ENCODE assay signal across 8 cellular contexts in the genomic region with DNA sequence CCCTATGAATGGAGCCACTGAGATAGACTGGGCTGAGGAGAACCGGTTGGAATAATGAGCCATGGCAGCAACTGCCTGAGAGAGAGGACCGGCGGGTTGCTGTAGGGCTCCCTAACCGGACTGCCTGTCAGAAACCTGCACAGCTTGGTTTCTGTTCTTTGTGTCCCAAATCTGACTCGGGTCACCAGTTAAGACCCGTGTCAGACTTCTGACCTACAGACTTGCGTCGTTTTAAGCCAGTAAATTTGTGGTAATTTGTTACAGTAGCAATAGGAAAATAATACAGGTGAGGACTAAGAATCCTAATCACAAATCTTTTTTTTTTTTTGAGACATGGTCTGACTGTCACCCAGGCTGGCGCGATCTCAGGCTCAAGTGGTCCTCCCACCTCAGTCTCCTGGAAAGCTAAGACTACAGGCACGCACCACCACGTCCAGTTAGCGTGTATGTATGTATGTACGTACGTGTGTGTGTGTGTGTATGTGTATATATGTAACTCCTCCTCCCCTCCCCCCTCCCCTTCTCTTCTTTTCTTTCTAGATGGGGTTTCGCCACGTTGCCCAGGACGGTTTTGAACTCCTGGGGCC. TPM values are rescaled to one million over a fixed set of nuclear protein-coding genes. Genes with fewer than 3 reads are reported as not detected.
DNase-seq lines count a peak whose midpoint lies in the region; ATAC-seq, FAIRE-seq and TF ChIP-seq lines count a peak whose summit lies in the region.

No MANE protein-coding gene starts in this region.

- no peaks in the 10 kb centered on the region for H3K9me3 ChIP-seq in NT2/D1 (ENCODE audit: insufficient read depth, low read length)
- no peaks in the 10 kb centered on the region for H3K9me3 ChIP-seq in endodermal cell (ENCODE audit: control insufficient read depth, low read length)
- H3K9me3 ChIP-seq in pancreas: no peaks in the 10 kb centered on the region

- peak overlapping the region; percentile 98 for H3K4me3 ChIP-seq in NT2/D1 (ENCODE audit: insufficient read length, low read depth)
- H3K4me3 ChIP-seq in endodermal cell (ENCODE audit: low read length): peak overlapping the region; percentile 88
- peak overlapping the region; percentile 72 to 92 (median 88) for H3K4me3 ChIP-seq in pancreas

- H3K27ac ChIP-seq in endodermal cell (ENCODE audit: low read depth, low read length) (peak overlapping the region; percentile 64), pancreas (peak overlapping the region; percentile 52 to 81 (median 76))

- peaks cover 79% of the 10 kb centered on the region for H3K36me3 ChIP-seq in NT2/D1 (ENCODE audit: insufficient read depth, insufficient read length, low read length)
- H3K36me3 ChIP-seq in endodermal cell (ENCODE audit: control insufficient read depth, insufficient read depth, low read length): peaks cover 55% of the 10 kb centered on the region
- H3K36me3 ChIP-seq in pancreas: peaks cover 8 to 44% (median 22%) of the 10 kb centered on the region in 3 donors

- no peak for DNase-seq in NT2/D1 (ENCODE audit: low read depth, low spot score)
- no peak for DNase-seq in endodermal cell
- no peak for DNase-seq in pancreas
- no peak for DNase-seq in effector CD8-positive, alpha-beta T cell (lab: John Stamatoyannopoulos, UW)
- no peak for DNase-seq in DMS153 (lab: John Stamatoyannopoulos, UW)

- peaks cover 57% of the 10 kb centered on the region for H3K36me3 Mint-ChIP-seq in endodermal cell (ENCODE audit: low read depth)

- no peaks in the 10 kb centered on the region for H3K27me3 Mint-ChIP-seq in endodermal cell (ENCODE audit: insufficient read depth)

- peak overlapping the region; percentile 94 for H3K4me3 Mint-ChIP-seq in endodermal cell

- no peaks in the 10 kb centered on the region for H3K9me3 Mint-ChIP-seq in endodermal cell

- H3K27ac Mint-ChIP-seq in endodermal cell: peak overlapping the region; percentile 96

- intact Hi-C loops in pancreas (cut with DNase I): no loop called here

- WGBS in endodermal cell (ENCODE audit: insufficient coverage in 1 of 2, insufficient read length in 1 of 2), 2 experiments: 10 to 39% methylated on average over 5 to 14 of the region's 18 CpGs
- WGBS in pancreas, 2 donors: 20 to 22% methylated on average over 18 of the region's 18 CpGs

- H3K4me1 Mint-ChIP-seq in endodermal cell: peaks cover 17% of the 10 kb centered on the region

- TF ChIP-seq CTCF in endodermal cell (conservative IDR thresholded peaks at IDR 0.05): no peak
- no peak for TF ChIP-seq CTCF in pancreas (IDR thresholded peaks at IDR 0.05)

- FAIRE-seq in pancreas (lab: Jason Lieb, UNC): no peak

- peaks cover 5% of the 10 kb centered on the region for H3K4me1 ChIP-seq in NT2/D1 (ENCODE audit: insufficient read depth, insufficient read length)
- peaks cover 6% of the 10 kb centered on the region for H3K4me1 ChIP-seq in endodermal cell (ENCODE audit: control insufficient read depth, insufficient read depth, low read length)
- peaks cover 4 to 11% (median 7%) of the 10 kb centered on the region in 3 donors for H3K4me1 ChIP-seq in pancreas

- H3K9ac ChIP-seq in NT2/D1 (ENCODE audit: insufficient read length, low read depth) (peak overlapping the region; percentile 99), endodermal cell (ENCODE audit: extremely low read depth, low read length, poor library complexity, severe bottlenecking) (peak overlapping the region; percentile 80)

- ATAC-seq in GM18858 (IDR thresholded peaks at IDR 0.05; ENCODE audit: unreplicated experiment) (peak; percentile 6), pancreas (no peak), GM18868 (IDR thresholded peaks at IDR 0.05; ENCODE audit: unreplicated experiment) (no peak), HG02885 (IDR thresholded peaks at IDR 0.05; ENCODE audit: poor library complexity, unreplicated experiment) (no peak)

- H3K27me3 ChIP-seq in NT2/D1 (ENCODE audit: insufficient read depth, insufficient read length) (no peaks in the 10 kb centered on the region), endodermal cell (ENCODE audit: control insufficient read depth, insufficient read depth, low read length, poor library complexity, severe bottlenecking) (no peaks in the 10 kb centered on the region), pancreas (no peaks in the 10 kb centered on the region)

RNA-seq across cellular contexts. Expression of a gene that starts 0.7 kb away (rescaled TPM):
- 10 to 100 TPM; 73.6 to 79.2 TPM for total RNA-seq in endodermal cell
- polyA plus RNA-seq in endodermal cell (2013, experiment 1 of 2): 66.7 TPM
- 57.5 TPM for polyA plus RNA-seq in endodermal cell (2013, experiment 2 of 2)
- total RNA-seq in pancreas: 10 to 100 TPM; 23.0 to 36.6 (median 27.3) TPM
- polyA plus RNA-seq in pancreas: 100 to 1,000 TPM; 107 to 114 TPM

RNA-seq across cellular contexts. Expression of a gene that starts 7.7 kb away (rescaled TPM):
- 100 to 1,000 TPM in 1 of 2 donors, 10 to 100 TPM in 1; 75.4 to 109 TPM for total RNA-seq in endodermal cell
- 105 TPM for polyA plus RNA-seq in endodermal cell (2013, experiment 1 of 2)
- polyA plus RNA-seq in endodermal cell (2013, experiment 2 of 2): 95.6 TPM
- total RNA-seq in pancreas: 10 to 100 TPM; 38.2 to 53.0 (median 47.0) TPM
- 10 to 100 TPM; 32.3 to 55.9 TPM for polyA plus RNA-seq in pancreas

RNA-seq across cellular contexts. Expression of a gene that starts 32.0 kb away (rescaled TPM):
- total RNA-seq in endodermal cell: 10 to 100 TPM; 82.5 to 96.0 TPM
- polyA plus RNA-seq in endodermal cell (2013, experiment 1 of 2): 42.6 TPM
- polyA plus RNA-seq in endodermal cell (2013, experiment 2 of 2): 42.7 TPM
- total RNA-seq in pancreas: 10 to 100 TPM; 24.5 to 49.2 (median 33.7) TPM
- 10 to 100 TPM; 18.4 to 19.3 TPM for polyA plus RNA-seq in pancreas

RNA-seq across cellular contexts. Expression of a gene that starts 33.2 kb away (rescaled TPM):
- 1 to 10 TPM; 2.7 to 3.1 TPM for total RNA-seq in endodermal cell
- polyA plus RNA-seq in endodermal cell (2013, experiment 1 of 2): 0.85 TPM
- polyA plus RNA-seq in endodermal cell (2013, experiment 2 of 2): 0.70 TPM
- under 1 TPM; 0.20 to 0.98 (median 0.60) TPM for total RNA-seq in pancreas
- 1 to 10 TPM in 1 of 2 donors, under 1 TPM in 1; 0.61 to 3.4 TPM for polyA plus RNA-seq in pancreas
